20 cellular contexts compared by ENCODE assay signal in the genomic region with DNA sequence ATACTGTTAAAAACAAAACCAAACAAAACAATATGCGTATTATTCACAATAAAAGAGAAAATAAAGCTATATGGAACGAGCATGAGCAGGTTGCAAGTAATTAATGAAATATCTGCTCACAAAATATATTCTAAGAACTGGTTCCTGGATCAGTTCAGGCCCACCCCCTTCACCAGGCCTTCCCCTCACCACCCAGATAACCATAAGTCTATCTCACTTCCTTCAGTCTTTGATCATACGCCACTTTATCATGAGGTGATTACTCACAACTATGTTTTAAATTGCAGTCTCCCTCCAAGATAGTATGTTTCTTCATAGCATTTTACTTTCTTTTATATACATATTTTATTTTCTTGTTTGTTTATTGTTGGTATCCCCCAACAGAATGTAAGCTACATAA.
"Had no signal": no experiment of that assay in that cellular context is flagged by ENCODE, and none has a peak within 500 bp of the region (broad histone marks: within the 10 kb centered on the region; RNA-seq: fewer than 3 reads in every experiment).

No MANE protein-coding gene starts in this region.

- ATAC-seq: Panc1, PC-3, Right ventricle myocardium inferior had no signal

- DNase-seq: KBM-7, MV-4-11, NCI-H1048, NCI-H1105, NCI-H1417, NCI-H146, NCI-H1694 treated with DMSO at 0.1 percent for 48 hours, NCI-H1930, NCI-H2081, NCI-H2171, NCI-H226, NCI-H446, NCI-H510A, NCI-H524 treated with DMSO at 0.1 percent for 48 hours, NCI-H69, NCI-H774, PC-3, SHP77 treated with DMSO at 0.1 percent for 48 hours had no signal
